In genomic region chr5:160850439-160850838, GRCh38 we compare ENCODE assay signal across 27 cellular contexts. TPM values are rescaled to one million over a fixed set of nuclear protein-coding genes. Genes with fewer than 3 reads are reported as not detected.
"Had no signal": no experiment of that assay in that cellular context is flagged by ENCODE, and none has a peak within 500 bp of the region (broad histone marks: within the 10 kb centered on the region; RNA-seq: fewer than 3 reads in every experiment).

No MANE protein-coding gene starts in this region.

- H3K4me1 ChIP-seq: colonic mucosa, gastrocnemius medialis, left lung, lower lobe of right lung, pancreas, psoas muscle, suprapubic skin, transverse colon had no signal

- H3K4me3 ChIP-seq: colonic mucosa, gastrocnemius medialis, left lung, lower lobe of right lung, pancreas, psoas muscle, smooth muscle cell, suprapubic skin, transverse colon had no signal

- ATAC-seq: activated naive CD8-positive, alpha-beta T cell treated with anti-CD3 and anti-CD28 coated beads, Interleukin-2, amount 50 U/mL, for 24 hours; activated T-cell treated with anti-CD3 and anti-CD28 coated beads, Interleukin-2, amount 50 U/mL, for 4 hours; gastrocnemius medialis; left lung; lower lobe of right lung; pancreas; psoas muscle; stimulated activated memory B cell treated with anti-CD40 and anti-IgM and Interleukin-4, amounts not matched to agents 10 μg/mL and 1 μg/mL and 100 μg/mL, for 72 hours; stimulated activated naive CD8-positive, alpha-beta T cell treated with anti-CD3 and anti-CD28 coated beads, Interleukin-15, amount 100 ng/mL, for 72 hours had no signal

- H3K9me3 ChIP-seq: colonic mucosa, gastrocnemius medialis, left lung, lower lobe of right lung, neutrophil, pancreas, psoas muscle, suprapubic skin, transverse colon had no signal

- H3K27ac ChIP-seq: colonic mucosa, gastrocnemius medialis, left lung, lower lobe of right lung, neutrophil, pancreas, psoas muscle, suprapubic skin, transverse colon had no signal

- H3K27me3 ChIP-seq: colonic mucosa, gastrocnemius medialis, left lung, neutrophil, pancreas, suprapubic skin, transverse colon had no signal

- DNase-seq: activated CD4-positive, alpha-beta memory T cell treated with anti-CD3 and anti-CD28 coated beads, Interleukin-2, amount 10 ng/mL, durations not matched to agents 7 days and 5 days; activated CD4-positive, alpha-beta T cell treated with anti-CD3 and anti-CD28 coated beads, Interleukin-2, amount 10 ng/mL, durations not matched to agents 7 days and 5 days; activated CD4-positive, CD25-positive, alpha-beta regulatory T cell treated with anti-CD3 and anti-CD28 coated beads, Interleukin-2, amount 50 U/mL, for 72 hours; activated naive CD8-positive, alpha-beta T cell treated with anti-CD3 and anti-CD28 coated beads, Interleukin-2, amount 50 U/mL, for 24 hours; activated T-cell treated with anti-CD3 and anti-CD28 coated beads, Interleukin-2, amount 50 U/mL, for 4 hours; colonic mucosa; effector memory CD4-positive, alpha-beta T cell; erythroblast; gastrocnemius medialis; left lung; lower lobe of right lung; naive B cell; nephron progenitor cell; pancreas; psoas muscle; stimulated activated CD4-positive, alpha-beta T cell treated with anti-CD3 and anti-CD28 coated beads, Interleukin-1b, Interleukin-23, amount 100 ng/mL, for 48 hours; stimulated activated CD4-positive, alpha-beta T cell treated with anti-CD3 and anti-CD28 coated beads, Interleukin-4, amount 100 ng/mL, for 4 hours; stimulated activated CD8-positive, alpha-beta memory T cell treated with anti-CD3 and anti-CD28 coated beads, Interleukin-4, amount 100 ng/mL, for 48 hours; stimulated activated naive CD8-positive, alpha-beta T cell treated with anti-CD3 and anti-CD28 coated beads, Interleukin-15, amount 100 ng/mL, for 72 hours; T-helper 2 cell; transverse colon had no signal

- H3K36me3 ChIP-seq: colonic mucosa, gastrocnemius medialis, left lung, lower lobe of right lung, neutrophil, pancreas, suprapubic skin, transverse colon had no signal

RNA-seq across cellular contexts. Expression of gene ATP10B, which starts 1.6 kb away (rescaled TPM):
- total RNA-seq: activated CD4-positive, alpha-beta memory T cell treated with anti-CD3 and anti-CD28 coated beads, Interleukin-2, amount 10 ng/mL, durations not matched to agents 7 days and 5 days; activated CD4-positive, alpha-beta T cell treated with anti-CD3 and anti-CD28 coated beads, Interleukin-2, amount 10 ng/mL, durations not matched to agents 7 days and 5 days; activated T-helper 2 cell treated with anti-CD3 and anti-CD28 coated beads, Interferon-gamma antibody, Interleukin-2, Interleukin-4, amounts not matched to agents 10 μg/mL and 5 μg/mL and 100 μg/mL, durations not matched to agents 14 hours and 24 hours and 36 hours; kidney epithelial cell; lower lobe of right lung had no signal
